28 cellular contexts compared by ENCODE assay signal in the genomic region with DNA sequence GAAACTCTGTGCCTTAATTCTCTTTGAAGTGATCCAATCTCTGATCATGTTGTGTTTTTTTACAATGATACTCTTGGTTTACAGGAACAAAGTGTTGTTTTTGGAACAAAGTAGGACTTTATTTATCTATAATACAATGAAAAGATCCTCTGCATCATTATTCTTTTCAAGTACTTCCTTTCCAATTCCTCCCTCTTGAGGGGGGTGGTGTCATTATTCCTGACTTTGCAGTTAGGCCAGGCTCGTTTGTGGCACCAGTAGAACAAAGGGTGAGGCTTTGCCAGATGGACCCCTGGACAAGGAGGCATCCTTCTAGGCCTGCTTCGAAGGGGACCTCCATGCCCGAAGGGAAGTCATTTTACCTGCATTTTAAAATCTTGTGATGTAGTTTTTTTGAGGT. TPM values are rescaled to one million over a fixed set of nuclear protein-coding genes. Genes with fewer than 3 reads are reported as not detected.
DNase-seq lines count a peak whose midpoint lies in the region; ATAC-seq and TF ChIP-seq lines count a peak whose summit lies in the region.
"Had no signal": no experiment of that assay in that cellular context is flagged by ENCODE, and none has a peak within 500 bp of the region (broad histone marks: within the 10 kb centered on the region; RNA-seq: fewer than 3 reads in every experiment).

No MANE protein-coding gene starts in this region.

- H3K36me3 ChIP-seq in mucosa of rectum (ENCODE audit: control insufficient read depth in 2 of 2, insufficient read depth in 2 of 2, low read length in 2 of 2) (no peaks in the 10 kb centered on the region), left ventricle myocardium inferior (no peaks in the 10 kb centered on the region)
- H3K36me3 ChIP-seq: left lung, MG63, Peyer's patch, tibial artery had no signal

- no peak overlapping the region for H3K9ac ChIP-seq in mucosa of rectum (ENCODE audit: low read depth in 1 of 2, low read length in 2 of 2)

- H3K9me3 ChIP-seq in mucosa of rectum (ENCODE audit: control insufficient read depth in 2 of 2, low read length in 2 of 2) (no peaks in the 10 kb centered on the region), left ventricle myocardium inferior (replicated peaks) (no peaks in the 10 kb centered on the region)
- H3K9me3 ChIP-seq: left lung, MG63, Peyer's patch, psoas muscle, tibial artery had no signal

- H3K27me3 ChIP-seq in mucosa of rectum (ENCODE audit: control insufficient read depth in 2 of 2, insufficient read depth in 2 of 2, low read length in 2 of 2) (no peaks in the 10 kb centered on the region), left ventricle myocardium inferior (ENCODE audit: low read depth) (no peaks in the 10 kb centered on the region)
- H3K27me3 ChIP-seq: left lung, MG63, Peyer's patch, tibial artery had no signal

- peak overlapping the region; percentile 81 for H3K4me3 ChIP-seq in epithelial cell of proximal tubule (ENCODE audit: low read depth, low read length)
- peak overlapping the region in 1 of 2 donors; percentile 26 for H3K4me3 ChIP-seq in mucosa of rectum (ENCODE audit: low read length in 2 of 2)
- H3K4me3 ChIP-seq in left ventricle myocardium inferior = no peak overlapping the region
- H3K4me3 ChIP-seq: left lung, MG63, psoas muscle, tibial artery had no signal

- DNase-seq in ACHN (peak; percentile 45), NCI-H2029 (lab: John Stamatoyannopoulos, UW) (peak; percentile 30), epithelial cell of proximal tubule (ENCODE audit: low read depth) (no peak), left ventricle myocardium inferior (no peak), mucosa of gallbladder (ENCODE audit: low spot score) (no peak)
- DNase-seq in effector memory CD8-positive, alpha-beta T cell = no peak
- DNase-seq in naive thymus-derived CD8-positive, alpha-beta T cell = no peak
- DNase-seq: activated CD4-positive, alpha-beta T cell treated with anti-CD3 and anti-CD28 coated beads, Interleukin-2, amount 50 U/mL, for 1 hour; activated T-cell treated with anti-CD3 and anti-CD28 coated beads, Interleukin-2, amount 50 U/mL, for 48 hours; dermis blood vessel endothelial cell; DMS153; H7; hypothalamus; KBM-7; left lung; MG63; naive B cell; NCI-H1105; NCI-H187 treated with DMSO at 0.1 percent for 48 hours; NCI-H226; occipital lobe; psoas muscle; SHP77 treated with DMSO at 0.1 percent for 48 hours; stimulated activated CD4-positive, alpha-beta T cell treated with anti-CD3 and anti-CD28 coated beads, Interleukin-4, amount 100 ng/mL, for 24 hours; tibial artery had no signal

- H3K27me3 Mint-ChIP-seq in effector memory CD8-positive, alpha-beta T cell = peaks cover 0 to 6% of the 10 kb centered on the region in 2 donors
- no peaks in the 10 kb centered on the region for H3K27me3 Mint-ChIP-seq in naive thymus-derived CD8-positive, alpha-beta T cell
- H3K27me3 Mint-ChIP-seq: central memory CD8-positive, alpha-beta T cell had no signal

- POLR2A ChIA-PET in naive thymus-derived CD8-positive, alpha-beta T cell (lab: Charles Lee) = no interaction called here

- ATAC-seq in effector memory CD8-positive, alpha-beta T cell (replicated peaks) = no peak
- ATAC-seq in naive thymus-derived CD8-positive, alpha-beta T cell = no peak
- ATAC-seq: left lung, psoas muscle had no signal

- H3K4me3 Mint-ChIP-seq in effector memory CD8-positive, alpha-beta T cell = no peak overlapping the region
- H3K4me3 Mint-ChIP-seq in naive thymus-derived CD8-positive, alpha-beta T cell = no peak overlapping the region
- H3K4me3 Mint-ChIP-seq: central memory CD8-positive, alpha-beta T cell had no signal

- no peaks in the 10 kb centered on the region for H3K36me3 Mint-ChIP-seq in effector memory CD8-positive, alpha-beta T cell (ENCODE audit: insufficient read depth)
- H3K36me3 Mint-ChIP-seq in naive thymus-derived CD8-positive, alpha-beta T cell = peaks cover 0 to 6% (median 0%) of the 10 kb centered on the region in 3 donors
- H3K36me3 Mint-ChIP-seq: naive B cell had no signal

- in situ Hi-C loops in ACHN (cut with HindIII; ENCODE audit: low pct_ligation_motif_present, low pct_unique_long_range_greater_than_20kb, low sequenced_read_pairs) = no loop called here

- no peaks in the 10 kb centered on the region for H3K4me1 Mint-ChIP-seq in effector memory CD8-positive, alpha-beta T cell (ENCODE audit: low read depth in 2 of 2)
- H3K4me1 Mint-ChIP-seq in naive thymus-derived CD8-positive, alpha-beta T cell = peaks cover 8 to 15% (median 13%) of the 10 kb centered on the region in 4 donors
- H3K4me1 Mint-ChIP-seq: central memory CD8-positive, alpha-beta T cell; naive B cell had no signal

- TF ChIP-seq CTCF in epithelial cell of proximal tubule (conservative IDR thresholded peaks at IDR 0.05; ENCODE audit: low read depth, low read length) = no peak
- no peak for TF ChIP-seq CTCF in left ventricle myocardium inferior (IDR thresholded peaks at IDR 0.05; ENCODE audit: borderline replicate concordance)

- H3K27ac ChIP-seq in mucosa of rectum (ENCODE audit: low read depth in 2 of 2, low read length in 2 of 2) = peak overlapping the region; percentile 70 to 80
- no peak overlapping the region for H3K27ac ChIP-seq in left ventricle myocardium inferior (replicated peaks)
- H3K27ac ChIP-seq: left lung, psoas muscle, tibial artery had no signal

- no peaks in the 10 kb centered on the region for H3K9me3 Mint-ChIP-seq in effector memory CD8-positive, alpha-beta T cell
- peaks cover 0 to 4% (median 0%) of the 10 kb centered on the region in 9 donors for H3K9me3 Mint-ChIP-seq in naive thymus-derived CD8-positive, alpha-beta T cell
- H3K9me3 Mint-ChIP-seq: central memory CD8-positive, alpha-beta T cell; naive B cell had no signal

- H3K4me1 ChIP-seq in mucosa of rectum (ENCODE audit: control insufficient read depth in 2 of 2, insufficient read depth in 2 of 2, low read length in 2 of 2) (peaks cover 17 to 43% of the 10 kb centered on the region in 2 donors), left ventricle myocardium inferior (peaks cover 6% of the 10 kb centered on the region)
- H3K4me1 ChIP-seq: left lung, psoas muscle had no signal

- H3K27ac Mint-ChIP-seq in effector memory CD8-positive, alpha-beta T cell = no peak overlapping the region
- no peak overlapping the region for H3K27ac Mint-ChIP-seq in naive thymus-derived CD8-positive, alpha-beta T cell
- H3K27ac Mint-ChIP-seq: naive B cell had no signal

- intact Hi-C loops in left ventricle myocardium inferior (cut with micrococcal nuclease) = no loop called here

RNA-seq across cellular contexts. Expression of gene ZBTB38, which starts 41.7 kb away (rescaled TPM):
- total RNA-seq in epithelial cell of proximal tubule (41.7 and 51.5 TPM in 2 replicates), left ventricle myocardium inferior (116 TPM), mucosa of gallbladder (159 TPM)
- 10 to 100 TPM; 48.3 to 49.7 TPM for total RNA-seq in naive thymus-derived CD8-positive, alpha-beta T cell
- 100 to 1,000 TPM in 1 of 3 donors, 10 to 100 TPM in 2; 56.5 to 118 (median 60.8) TPM for polyA plus RNA-seq in naive thymus-derived CD8-positive, alpha-beta T cell

Comparison
In these comparisons a context has a peak if more than half of its experiments do, and no peak if none do; other contexts are left out.
1. DNase-seq: peak in ACHN (single experiment) and NCI-H2029 (single experiment); none in epithelial cell of proximal tubule (single experiment), effector memory CD8-positive, alpha-beta T cell (0 of 3), left ventricle myocardium inferior (single experiment), mucosa of gallbladder (single experiment) and naive thymus-derived CD8-positive, alpha-beta T cell (0 of 10).